ENCODE assay signal across 1 cellular context in genomic region chr1:229047161-229047840, GRCh38.
TF ChIP-seq lines count a peak whose summit lies in the region.

No MANE protein-coding gene starts in this region.

TF ChIP-seq in HEK293, 187 proteins besides CTCF, POLR2A, EP300 and RAD21 (continued from another document):
- TF ChIP-seq ZNF266 (tag by site-specific recombination; IDR thresholded peaks at IDR 0.05; ENCODE audit: low read depth) (peak; percentile 73), ZFP3 (tag by site-specific recombination; IDR thresholded peaks at IDR 0.05; ENCODE audit: low read depth) (no peak)
